Comparison of ENCODE assay signal across 35 cellular contexts in the genomic region with DNA sequence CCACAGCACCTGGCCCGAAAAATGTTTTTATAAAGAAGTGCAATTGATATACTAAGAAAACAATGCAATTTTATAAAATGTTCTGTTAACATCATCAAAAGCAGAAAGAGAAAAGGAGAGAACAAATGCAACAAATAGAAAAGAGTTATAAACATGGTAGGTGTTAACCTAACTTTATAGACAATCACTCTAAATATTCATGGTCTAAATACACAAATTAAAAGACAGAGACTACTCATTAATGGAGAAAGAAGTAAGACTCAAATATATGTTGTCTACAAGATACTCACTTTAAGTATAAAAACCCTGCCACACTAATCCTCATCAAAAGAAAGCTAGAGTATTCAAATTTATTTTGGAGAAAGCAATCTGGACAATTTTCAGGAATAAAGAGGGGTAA.
"Had no signal": no experiment of that assay in that cellular context is flagged by ENCODE, and none has a peak within 500 bp of the region (broad histone marks: within the 10 kb centered on the region; RNA-seq: fewer than 3 reads in every experiment).

No MANE protein-coding gene starts in this region.

- H3K4me2 ChIP-seq: KMS-11 had no signal

- H3K27me3 ChIP-seq: MG63 had no signal

- H3K4me3 ChIP-seq: MG63 had no signal

- H3K9ac ChIP-seq: KMS-11 had no signal

- DNase-seq: Karpas-422, Kasumi-1, MG63, MM.1S, MV-4-11, NCI-H1048, NCI-H1092, NCI-H1092 treated with DMSO at 0.1 percent for 48 hours, NCI-H1105, NCI-H1105 treated with DMSO at 0.1 percent for 48 hours, NCI-H1417, NCI-H1417 treated with DMSO at 0.1 percent for 48 hours, NCI-H1436, NCI-H1436 treated with DMSO at 0.1 percent for 48 hours, NCI-H146, NCI-H1694, NCI-H1694 treated with DMSO at 0.1 percent for 48 hours, NCI-H187, NCI-H187 treated with DMSO at 0.1 percent for 48 hours, NCI-H1930, NCI-H2029, NCI-H2029 treated with DMSO at 0.1 percent for 48 hours, NCI-H2081, NCI-H2081 treated with DMSO at 0.1 percent for 48 hours, NCI-H2107, NCI-H2171, NCI-H2171 treated with DMSO at 0.1 percent for 48 hours, NCI-H2227 treated with DMSO at 0.1 percent for 48 hours, NCI-H226, NCI-H345, NCI-H446, NCI-H446 treated with DMSO at 0.1 percent for 48 hours, NCI-H510A, NCI-H510A treated with DMSO at 0.1 percent for 48 hours had no signal

- H3K27ac ChIP-seq: KMS-11 had no signal

- H3K36me3 ChIP-seq: MG63 had no signal
